8 cellular contexts compared by ENCODE assay signal in genomic region chr7:23470290-23471089, GRCh38. TPM values are rescaled to one million over a fixed set of nuclear protein-coding genes. Genes with fewer than 3 reads are reported as not detected.
DNase-seq lines count a peak whose midpoint lies in the region; ATAC-seq and TF ChIP-seq lines count a peak whose summit lies in the region.

Gene IGF2BP3, minus strand, starts transcription at chr7:23470491. Its CDS starts 381 bp downstream, at chr7:23470110.

- H3K27ac Mint-ChIP-seq in brain: peak within 1 kb of the TSS; percentile 96 to 100 (median 98)

- TF ChIP-seq POLR2A in Peyer's patch (IDR thresholded peaks at IDR 0.05) (no peak), testis (IDR thresholded peaks at IDR 0.05) (no peak)

- peak within 1 kb of the TSS in 3 of 4 donors; percentile 34 to 45 (median 40) for H3K4me3 ChIP-seq in Peyer's patch
- H3K4me3 ChIP-seq in testis: peak within 1 kb of the TSS; percentile 43 to 55

- H3K4me1 Mint-ChIP-seq in brain: peaks cover 49% of the 10 kb centered on the region

- peaks cover 22% of the 10 kb centered on the region for H3K27me3 Mint-ChIP-seq in brain

- H3K4me1 ChIP-seq in Peyer's patch (peaks cover 10 to 64% (median 36%) of the 10 kb centered on the region in 4 donors), testis (peaks cover 3% of the 10 kb centered on the region)

- peak within 1 kb of the TSS; percentile 89 to 98 (median 93) for H3K4me3 Mint-ChIP-seq in brain

- DNase-seq in activated effector memory CD4-positive, alpha-beta T cell treated with anti-CD3 and anti-CD28 coated beads, Interleukin-2, amount 50 U/mL, for 16 hours: peak; percentile 67
- DNase-seq in activated effector memory CD4-positive, alpha-beta T cell treated with Interleukin-2 at 50 U/mL for 16 hours: no peak
- peak in 1 of 3 donors; percentile 51 for DNase-seq in Peyer's patch
- peak; percentile 98 for DNase-seq in left kidney (ENCODE audit: low read depth, low spot score)
- DNase-seq in testis: no peak

- no peak for ATAC-seq in HG02588 (IDR thresholded peaks at IDR 0.05; ENCODE audit: unreplicated experiment)

- H3K9me3 Mint-ChIP-seq in brain: peaks cover 0 to 2% (median 0%) of the 10 kb centered on the region in 5 experiments

- TF ChIP-seq CTCF in Peyer's patch (IDR thresholded peaks at IDR 0.05) (no peak), brain (conservative IDR thresholded peaks at IDR 0.05) (no peak), testis (IDR thresholded peaks at IDR 0.05) (no peak)

- no peaks in the 10 kb centered on the region for H3K36me3 Mint-ChIP-seq in brain

- intact Hi-C loops in testis (cut with DNase I; ENCODE audit: low total_unique reads): no loop called here

- H3K9me3 ChIP-seq in Peyer's patch (peaks cover 0 to 9% (median 0%) of the 10 kb centered on the region in 4 donors), testis (no peaks in the 10 kb centered on the region)

- H3K36me3 ChIP-seq in Peyer's patch (no peaks in the 10 kb centered on the region), testis (ENCODE audit: low read depth, missing control alignments) (no peaks in the 10 kb centered on the region)

- peak; percentile 42; the same call in 1 of the 2 replicates for TF ChIP-seq EP300 in Ishikawa (IDR thresholded peaks at IDR 0.05; ENCODE audit: borderline replicate concordance)

- H3K27ac ChIP-seq in Peyer's patch: no peak within 1 kb of the TSS
- H3K27ac ChIP-seq in testis: peak within 1 kb of the TSS in 1 of 2 donors; percentile 55

- TF ChIP-seq RAD21 in Ishikawa (IDR thresholded peaks at IDR 0.05; ENCODE audit: low read depth): no peak; the same call in 1 of the 2 replicates

- H3K27me3 ChIP-seq in Peyer's patch (peaks cover 4 to 72% of the 10 kb centered on the region in 2 donors), testis (no peaks in the 10 kb centered on the region)

- WGBS in testis, 2 donors: 3% methylated on average over 33 of the region's 33 CpGs

TF ChIP-seq in Ishikawa, 13 proteins besides CTCF, POLR2A, EP300 and RAD21:
- TF ChIP-seq EGR1 (IDR thresholded peaks at IDR 0.05) (no peak), TEAD4 (IDR thresholded peaks at IDR 0.05) (peak; percentile 30; the same call in 1 of the 2 replicates), REST (IDR thresholded peaks at IDR 0.05; ENCODE audit: low read depth) (no peak), TAF1 (IDR thresholded peaks at IDR 0.05; ENCODE audit: low read depth) (no peak; the same call in 1 of the 2 replicates), ZBTB7A (IDR thresholded peaks at IDR 0.05; ENCODE audit: low read depth) (no peak), MAX (IDR thresholded peaks at IDR 0.05) (peak; percentile 89), FOXM1 (IDR thresholded peaks at IDR 0.05; ENCODE audit: borderline replicate concordance, low read depth) (peak; percentile 64; the same call in 1 of the 2 replicates), CEBPB (IDR thresholded peaks at IDR 0.05) (no peak), USF1 (IDR thresholded peaks at IDR 0.05) (peak; percentile 90), TCF12 (IDR thresholded peaks at IDR 0.05; ENCODE audit: low read depth) (peak; percentile 72; the same call in 1 of the 2 replicates)

RNA-seq across cellular contexts. Expression of gene IGF2BP3, which starts in this region (rescaled TPM):
- total RNA-seq in Peyer's patch: 1 to 10 TPM in 1 of 4 donors, not detected in 3; 1.1 TPM
- polyA plus RNA-seq in brain (ENCODE audit: insufficient read depth, low read depth, low replicate concordance): not detected
- total RNA-seq in testis: 10 to 100 TPM; 20.1 to 36.0 TPM
- polyA plus RNA-seq in testis (ENCODE audit: insufficient read depth, low read depth, low replicate concordance): 17.8 TPM

Comparison
In these comparisons a context has a peak if more than half of its experiments do, and no peak if none do; other contexts are left out.
1. RNA of gene IGF2BP3 (total RNA-seq): 20.1 to 36.0 TPM in testis; 1.1 TPM in Peyer's patch; every median in the first group is over 10 times any median in the second.
2. RNA of gene IGF2BP3 (polyA plus RNA-seq): 17.8 TPM in testis (single experiment); not detected in brain (single experiment); every median in the first group is over 10 times any median in the second.
3. DNase-seq: peak in activated effector memory CD4-positive, alpha-beta T cell treated with anti-CD3 and anti-CD28 coated beads, Interleukin-2, amount 50 U/mL, for 16 hours (single experiment) and left kidney (single experiment); none in activated effector memory CD4-positive, alpha-beta T cell treated with Interleukin-2 at 50 U/mL for 16 hours (single experiment) and testis (single experiment).